In the genomic region with DNA sequence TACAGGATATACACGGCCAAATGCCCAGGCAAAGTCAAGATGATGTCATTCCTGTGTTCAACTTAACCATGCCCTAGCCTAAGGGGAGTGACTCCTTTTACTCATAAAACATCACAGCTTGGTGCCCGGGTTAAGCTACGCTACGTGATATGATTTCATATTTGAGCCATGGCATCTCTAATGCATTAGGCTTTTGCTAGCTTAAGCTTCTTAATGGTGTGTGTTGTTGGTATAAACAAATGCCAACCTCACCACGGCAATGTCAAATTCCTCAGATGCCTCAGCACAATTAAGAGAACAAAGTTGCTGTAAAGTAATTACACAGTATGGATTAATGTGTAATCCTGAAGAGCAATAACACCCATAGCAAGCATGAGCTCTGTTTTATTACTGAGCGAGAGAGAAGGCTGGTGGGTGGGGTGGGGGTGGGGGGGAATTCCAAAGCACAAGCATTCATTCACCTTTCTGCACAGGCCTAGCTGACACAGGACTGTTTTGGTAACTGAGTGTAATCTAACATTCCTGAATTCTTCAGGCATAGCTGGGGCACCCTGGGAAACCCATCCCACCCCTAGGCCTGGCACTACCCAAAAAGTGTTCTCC, we compare ENCODE assay signal across 13 cellular contexts. TPM values are rescaled to one million over a fixed set of nuclear protein-coding genes. Genes with fewer than 3 reads are reported as not detected.
DNase-seq lines count a peak whose midpoint lies in the region; ATAC-seq, FAIRE-seq and TF ChIP-seq lines count a peak whose summit lies in the region.
"Had no signal": no experiment of that assay in that cellular context is flagged by ENCODE, and none has a peak within 500 bp of the region (broad histone marks: within the 10 kb centered on the region; RNA-seq: fewer than 3 reads in every experiment).

No MANE protein-coding gene starts in this region.

- no peaks in the 10 kb centered on the region for H3K36me3 Mint-ChIP-seq in astrocyte (ENCODE audit: low read depth, unreplicated experiment)

- H3K9me3 ChIP-seq in astrocyte (ENCODE audit: insufficient read depth, low read depth, low read length) (no peaks in the 10 kb centered on the region), small intestine (ENCODE audit: control insufficient read depth, low read depth) (no peaks in the 10 kb centered on the region), ovary (no peaks in the 10 kb centered on the region)

- peaks cover 6% of the 10 kb centered on the region for H3K27me3 Mint-ChIP-seq in astrocyte (ENCODE audit: low read depth, unreplicated experiment)

- no peaks in the 10 kb centered on the region for H3K79me2 ChIP-seq in astrocyte (ENCODE audit: insufficient read depth, low read length)

- H3K9ac ChIP-seq in astrocyte (ENCODE audit: low read length): no peak overlapping the region

- DNase-seq in HTR-8/SVneo (ENCODE audit: insufficient read length, low spot score) (peak; percentile 45), astrocyte (ENCODE audit: low read depth) (peak; percentile 14), islet precursor cell (peak; percentile 65), small intestine (peak; percentile 94), ovary (no peak), C1 segment of cervical spinal cord (lab: John Stamatoyannopoulos, UW) (no peak)
- DNase-seq in stimulated activated CD4-positive, alpha-beta T cell treated with anti-CD3 and anti-CD28 coated beads, Interleukin-2, amount 100 ng/mL, for 48 hours: no peak
- DNase-seq: DND-41; hippocampal formation; stimulated activated CD4-positive, alpha-beta T cell treated with anti-CD3 and anti-CD28 coated beads, Interleukin-1b, Interleukin-23, amount 100 ng/mL, for 48 hours had no signal

- TF ChIP-seq EP300 in ovary (IDR thresholded peaks at IDR 0.05): no peak

- H2AFZ ChIP-seq in astrocyte (ENCODE audit: low read depth, low read length): no peak overlapping the region

- H3K4me3 ChIP-seq in astrocyte (ENCODE audit: insufficient read depth, low read depth, low read length) (no peak overlapping the region), small intestine (ENCODE audit: low read depth in 1 of 2, low read length in 2 of 2) (no peak overlapping the region), ovary (no peak overlapping the region)

- intact Hi-C loops in ovary (cut with DNase I): no loop called here

- no peaks in the 10 kb centered on the region for H4K20me1 ChIP-seq in astrocyte (ENCODE audit: insufficient read depth, low read length)

- H3K27ac ChIP-seq in astrocyte (ENCODE audit: low read depth, low read length): no peak overlapping the region
- peak overlapping the region in 1 of 2 donors; percentile 87 for H3K27ac ChIP-seq in small intestine (ENCODE audit: low read depth in 1 of 2, low read length in 1 of 2)
- H3K27ac ChIP-seq in ovary: no peak overlapping the region
- H3K27ac ChIP-seq: VCaP had no signal

- no peak for TF ChIP-seq POLR2A in ovary (IDR thresholded peaks at IDR 0.05)

- ATAC-seq in HG03520 (IDR thresholded peaks at IDR 0.05; ENCODE audit: unreplicated experiment): no peak

- H3K4me1 ChIP-seq in astrocyte (ENCODE audit: insufficient read depth, low read length): peaks cover 4% of the 10 kb centered on the region
- no peaks in the 10 kb centered on the region for H3K4me1 ChIP-seq in small intestine (ENCODE audit: control insufficient read depth in 2 of 2, insufficient read depth in 1 of 2, low read depth in 1 of 2, low read length in 1 of 2)
- H3K4me1 ChIP-seq in ovary (ENCODE audit: insufficient read depth): no peaks in the 10 kb centered on the region

- no peaks in the 10 kb centered on the region for H3K9me3 Mint-ChIP-seq in astrocyte (ENCODE audit: unreplicated experiment)

- 21 to 58% (median 45%) methylated on average over 6 of the region's 6 CpGs for WGBS in small intestine, 3 donors
- 54 to 70% (median 64%) methylated on average over 6 of the region's 6 CpGs for WGBS in ovary, 3 donors

- peak overlapping the region; percentile 21 for H3K4me2 ChIP-seq in astrocyte (ENCODE audit: low read length)

- peak overlapping the region; percentile 77 for H3K27ac Mint-ChIP-seq in astrocyte (ENCODE audit: unreplicated experiment)

- H3K36me3 ChIP-seq in astrocyte (ENCODE audit: insufficient read depth, low read length): no peaks in the 10 kb centered on the region
- H3K36me3 ChIP-seq in small intestine (ENCODE audit: control insufficient read depth in 2 of 2, insufficient read depth in 2 of 2, low read length in 2 of 2): no peaks in the 10 kb centered on the region
- no peaks in the 10 kb centered on the region for H3K36me3 ChIP-seq in ovary

- no peak overlapping the region for H3K4me3 Mint-ChIP-seq in astrocyte (ENCODE audit: unreplicated experiment)

- TF ChIP-seq CTCF in astrocyte (IDR thresholded peaks at IDR 0.05; ENCODE audit: insufficient read depth, low read depth, low read length) (no peak), ovary (IDR thresholded peaks at IDR 0.05) (no peak)

- peaks cover 20% of the 10 kb centered on the region for H3K4me1 Mint-ChIP-seq in astrocyte (ENCODE audit: low read depth, unreplicated experiment)

- H3K27me3 ChIP-seq in astrocyte (ENCODE audit: insufficient read depth, low read length): peaks cover 4% of the 10 kb centered on the region
- no peaks in the 10 kb centered on the region for H3K27me3 ChIP-seq in small intestine (ENCODE audit: control insufficient read depth in 2 of 2, insufficient read depth in 2 of 2, low read length in 2 of 2)
- no peaks in the 10 kb centered on the region for H3K27me3 ChIP-seq in ovary

- FAIRE-seq in HTR-8/SVneo (lab: Jason Lieb, UNC) (peak; percentile 73), astrocyte (lab: Jason Lieb, UNC) (no peak), small intestine (lab: Jason Lieb, UNC) (no peak)
- FAIRE-seq: colon had no signal

RNA-seq across cellular contexts. Expression of a gene that starts 44.7 kb away (rescaled TPM):
- total RNA-seq in astrocyte: 11.1 and 12.5 TPM in 2 replicates
- polyA plus RNA-seq in small intestine: 10 to 100 TPM; 10.6 to 11.6 (median 11.6) TPM
- total RNA-seq in ovary: 10 to 100 TPM in 5 of 7 donors, 1 to 10 TPM in 2; 8.6 to 15.4 (median 12.8) TPM
- polyA plus RNA-seq in ovary: 10 to 100 TPM; 14.1 to 16.7 TPM

Comparison
In these comparisons a context has a peak if more than half of its experiments do, and no peak if none do; other contexts are left out.
1. DNase-seq: peak in HTR-8/SVneo (single experiment), astrocyte (single experiment), islet precursor cell (single experiment) and small intestine (single experiment); none in ovary (0 of 5), C1 segment of cervical spinal cord (0 of 14) and stimulated activated CD4-positive, alpha-beta T cell treated with anti-CD3 and anti-CD28 coated beads, Interleukin-2, amount 100 ng/mL, for 48 hours (0 of 2).